Comparison of ENCODE assay signal across 8 cellular contexts in genomic region chr22:19120829-19121630, GRCh38. TPM values are rescaled to one million over a fixed set of nuclear protein-coding genes. Genes with fewer than 3 reads are reported as not detected.
DNase-seq lines count a peak whose midpoint lies in the region; FAIRE-seq and TF ChIP-seq lines count a peak whose summit lies in the region.
"Had no signal": no experiment of that assay in that cellular context is flagged by ENCODE, and none has a peak within 500 bp of the region (broad histone marks: within the 10 kb centered on the region; RNA-seq: fewer than 3 reads in every experiment).

No MANE protein-coding gene starts in this region.

- no peaks in the 10 kb centered on the region for H3K9me3 ChIP-seq in KOPT-K1 (ENCODE audit: insufficient read depth, low read length, poor library complexity, severe bottlenecking)
- H3K9me3 ChIP-seq in kidney (ENCODE audit: control insufficient read depth in 1 of 2, low read length in 2 of 2): no peaks in the 10 kb centered on the region
- H3K9me3 ChIP-seq in subcutaneous abdominal adipose tissue (ENCODE audit: control insufficient read depth in 5 of 5, low read length in 5 of 5): no peaks in the 10 kb centered on the region

- H3K4me1 ChIP-seq in kidney (ENCODE audit: control insufficient read depth in 1 of 2, insufficient read depth in 1 of 2, low read depth in 1 of 2, low read length in 2 of 2): peaks cover 20 to 32% of the 10 kb centered on the region in 2 donors
- peaks cover 11 to 66% (median 51%) of the 10 kb centered on the region in 5 donors for H3K4me1 ChIP-seq in subcutaneous abdominal adipose tissue (ENCODE audit: control insufficient read depth in 5 of 5, insufficient read depth in 5 of 5, low read length in 5 of 5)

- H3K36me3 ChIP-seq in KOPT-K1 (ENCODE audit: insufficient read depth, low read length) (0 out of 2 replicates have a peak, but pooled peaks cover 13% of the 10 kb centered on the region), kidney (ENCODE audit: control insufficient read depth in 1 of 2, insufficient read depth in 2 of 2, low read length in 2 of 2) (no peaks in the 10 kb centered on the region), subcutaneous abdominal adipose tissue (ENCODE audit: control insufficient read depth in 5 of 5, insufficient read depth in 5 of 5, low read length in 5 of 5) (peaks cover 0 to 4% (median 0%) of the 10 kb centered on the region in 5 donors)

- intact Hi-C loops in kidney (cut with DNase I): no loop called here

- H3K27me3 ChIP-seq in subcutaneous abdominal adipose tissue (ENCODE audit: control insufficient read depth in 5 of 5, insufficient read depth in 4 of 5, low read length in 5 of 5): no peaks in the 10 kb centered on the region

- H3K4me3 ChIP-seq in kidney (ENCODE audit: low read length in 2 of 2) (peak overlapping the region; percentile 91 to 94), subcutaneous abdominal adipose tissue (ENCODE audit: low read depth in 1 of 5, low read length in 5 of 5) (peak overlapping the region; percentile 78 to 96 (median 95))

- FAIRE-seq in GM19239 (lab: Jason Lieb, UNC): no peak
- FAIRE-seq in kidney (lab: Jason Lieb, UNC): no peak
- no peak for FAIRE-seq in GM12891 (lab: Jason Lieb, UNC)
- FAIRE-seq: colon had no signal

- DNase-seq in GM19239 (ENCODE audit: insufficient read length, low spot score): peak; percentile 43
- DNase-seq in astrocyte of the hippocampus (ENCODE audit: low read depth, low spot score): peak; percentile 77
- DNase-seq in kidney: no peak
- no peak for DNase-seq in GM12891 (ENCODE audit: insufficient read length, low spot score)
- DNase-seq in NCI-H2081 (lab: John Stamatoyannopoulos, UW): no peak

- no peak for TF ChIP-seq POLR2A in GM12891 (IDR thresholded peaks at IDR 0.05; ENCODE audit: low read depth, low read length)

- TF ChIP-seq CTCF in kidney (IDR thresholded peaks at IDR 0.05; ENCODE audit: borderline replicate concordance, extremely low read depth, insufficient read depth): no peak

- peak overlapping the region; percentile 82 for H3K27ac ChIP-seq in KOPT-K1 (ENCODE audit: low read depth, low read length, poor library complexity, severe bottlenecking)
- peak overlapping the region; percentile 86 to 88 for H3K27ac ChIP-seq in kidney (ENCODE audit: low read depth in 2 of 2, low read length in 2 of 2)
- H3K27ac ChIP-seq in subcutaneous abdominal adipose tissue (ENCODE audit: low read depth, low read length): peak overlapping the region; percentile 62

- H3K9ac ChIP-seq in kidney (ENCODE audit: low read length in 2 of 2): peak overlapping the region; percentile 78 to 80
- peak overlapping the region; percentile 81 to 90 (median 83) for H3K9ac ChIP-seq in subcutaneous abdominal adipose tissue (ENCODE audit: low read length in 5 of 5)

TF ChIP-seq in GM12891, 5 proteins besides CTCF, POLR2A, EP300 and RAD21:
- TF ChIP-seq TAF1 (IDR thresholded peaks at IDR 0.05; ENCODE audit: low read depth, low read length) (no peak), POLR2AphosphoS5 (IDR thresholded peaks at IDR 0.05; ENCODE audit: low read depth, low read length) (no peak), PAX5 (IDR thresholded peaks at IDR 0.05; ENCODE audit: insufficient read depth, low read length, severe bottlenecking) (no peak), SPI1 (IDR thresholded peaks at IDR 0.05; ENCODE audit: low read depth, low read length) (no peak), POU2F2 (IDR thresholded peaks at IDR 0.05; ENCODE audit: low read depth, low read length) (no peak)

RNA-seq across cellular contexts. Expression of gene DGCR2, which starts 1.2 kb away (rescaled TPM):
- 67.7 TPM for total RNA-seq in kidney
- 37.5 TPM for polyA plus RNA-seq in kidney (ENCODE audit: insufficient read depth, low read depth, low replicate concordance)
- 9.9 TPM for polyA plus RNA-seq in GM12891 (2012; ENCODE audit: low read depth, missing spikeins)

RNA-seq across cellular contexts. Expression of gene TSSK2, which starts 10.1 kb away (rescaled TPM):
- not detected for total RNA-seq in kidney
- polyA plus RNA-seq in kidney (ENCODE audit: insufficient read depth, low read depth, low replicate concordance): not detected
- not detected for polyA plus RNA-seq in GM12891 (2012; ENCODE audit: low read depth, missing spikeins)

RNA-seq across cellular contexts. Expression of gene ESS2, which starts 23.4 kb away (rescaled TPM):
- total RNA-seq in kidney: 14.3 TPM
- 15.3 TPM for polyA plus RNA-seq in kidney (ENCODE audit: insufficient read depth, low read depth, low replicate concordance)
- 10.2 TPM for polyA plus RNA-seq in GM12891 (2012; ENCODE audit: low read depth, missing spikeins)

RNA-seq across cellular contexts. Expression of gene GSC2, which starts 29.1 kb away (rescaled TPM):
- not detected for total RNA-seq in kidney
- not detected for polyA plus RNA-seq in kidney (ENCODE audit: insufficient read depth, low read depth, low replicate concordance)
- not detected for polyA plus RNA-seq in GM12891 (2012; ENCODE audit: low read depth, missing spikeins)

RNA-seq across cellular contexts. Expression of gene SLC25A1, which starts 57.5 kb away (rescaled TPM):
- total RNA-seq in kidney: 62.6 TPM
- polyA plus RNA-seq in kidney (ENCODE audit: insufficient read depth, low read depth, low replicate concordance): 128 TPM
- polyA plus RNA-seq in GM12891 (2012; ENCODE audit: low read depth, missing spikeins): 43.7 TPM

Comparison
In these comparisons a context has a peak if more than half of its experiments do, and no peak if none do; other contexts are left out.
1. DNase-seq: peak in GM19239 (single experiment) and astrocyte of the hippocampus (single experiment); none in kidney (single experiment), GM12891 (single experiment) and NCI-H2081 (0 of 2).
2. Peak in every context shown above with its lines, with median percentiles within 50 percentile points of each other: H3K27ac ChIP-seq.